Comparison of ENCODE assay signal across 8 cellular contexts in genomic region chr7:92813390-92814024, GRCh38. TPM values are rescaled to one million over a fixed set of nuclear protein-coding genes. Genes with fewer than 3 reads are reported as not detected.
DNase-seq lines count a peak whose midpoint lies in the region; ATAC-seq, FAIRE-seq and TF ChIP-seq lines count a peak whose summit lies in the region.

No MANE protein-coding gene starts in this region.

- TF ChIP-seq POLR2A in GM12891 (IDR thresholded peaks at IDR 0.05; ENCODE audit: low read depth, low read length) (no peak), stomach (IDR thresholded peaks at IDR 0.05) (no peak)

- intact Hi-C loops in stomach (cut with DNase I; ENCODE audit: low total_unique reads): no loop called here

- 3% methylated on average over 4 of the region's 4 CpGs for WGBS in thymus
- 33 to 39% (median 37%) methylated on average over 4 of the region's 4 CpGs for WGBS in stomach, 5 donors

- H3K9me3 Mint-ChIP-seq in activated naive CD4-positive, alpha-beta T cell treated with anti-CD3 and anti-CD28 coated beads, Interleukin-2, amount 50 U/mL, for 72 hours: peaks cover 0 to 7% of the 10 kb centered on the region in 2 donors

- H3K36me3 ChIP-seq in thymus (ENCODE audit: control insufficient read depth, insufficient read depth) (no peaks in the 10 kb centered on the region), stomach (no peaks in the 10 kb centered on the region), SJCRH30 (peaks cover 30% of the 10 kb centered on the region)

- H3K27ac ChIP-seq in thymus (ENCODE audit: low read depth) (peak overlapping the region; percentile 83), stomach (peak overlapping the region in 1 of 5 donors; percentile 47), SJCRH30 (no peak overlapping the region)

- DNase-seq in GM12891 (ENCODE audit: insufficient read length, low spot score) (no peak), HT1080 (ENCODE audit: low read depth) (peak; percentile 31), stomach (no peak), SJCRH30 (no peak), D721Med (ENCODE audit: insufficient read length, low spot score) (no peak)
- no peak for DNase-seq in activated naive CD4-positive, alpha-beta T cell treated with anti-CD3 and anti-CD28 coated beads, Interleukin-2, amount 50 U/mL, for 72 hours (ENCODE audit: low spot score in 2 of 2)

- TF ChIP-seq CTCF in stomach (IDR thresholded peaks at IDR 0.05) (no peak), D721Med (IDR thresholded peaks at IDR 0.05; ENCODE audit: insufficient read depth, missing control alignments) (no peak)

- FAIRE-seq in GM12891 (lab: Jason Lieb, UNC) (peak; percentile 81), D721Med (lab: Jason Lieb, UNC) (no peak)

- peak overlapping the region; percentile 92 to 93 for H3K27ac Mint-ChIP-seq in activated naive CD4-positive, alpha-beta T cell treated with anti-CD3 and anti-CD28 coated beads, Interleukin-2, amount 50 U/mL, for 72 hours

- H3K9me3 ChIP-seq in thymus (ENCODE audit: control insufficient read depth) (no peaks in the 10 kb centered on the region), stomach (peaks cover 0 to 9% (median 3%) of the 10 kb centered on the region in 4 donors), SJCRH30 (replicated peaks) (peaks cover 14% of the 10 kb centered on the region; the same call in 1 of the 2 replicates)

- H3K4me3 ChIP-seq in thymus (ENCODE audit: low read length): peak overlapping the region; percentile 37
- no peak overlapping the region for H3K4me3 ChIP-seq in stomach
- no peak overlapping the region for H3K4me3 ChIP-seq in SJCRH30

- ATAC-seq in GM21515 (IDR thresholded peaks at IDR 0.05; ENCODE audit: unreplicated experiment): peak; percentile 50
- ATAC-seq in activated naive CD4-positive, alpha-beta T cell treated with anti-CD3 and anti-CD28 coated beads, Interleukin-2, amount 50 U/mL, for 72 hours: peak; percentile 78 to 83

- no peaks in the 10 kb centered on the region for H3K27me3 ChIP-seq in thymus (ENCODE audit: control insufficient read depth, insufficient read depth)
- H3K27me3 ChIP-seq in stomach: no peaks in the 10 kb centered on the region
- H3K27me3 ChIP-seq in SJCRH30: no peaks in the 10 kb centered on the region

- H3K4me1 ChIP-seq in thymus (ENCODE audit: control insufficient read depth, insufficient read depth, low read length) (peaks cover 36% of the 10 kb centered on the region), stomach (peaks cover 0 to 36% (median 26%) of the 10 kb centered on the region in 4 donors), SJCRH30 (peaks cover 25% of the 10 kb centered on the region)

- no peak for TF ChIP-seq EP300 in stomach (IDR thresholded peaks at IDR 0.05)

- H3K36me3 Mint-ChIP-seq in activated naive CD4-positive, alpha-beta T cell treated with anti-CD3 and anti-CD28 coated beads, Interleukin-2, amount 50 U/mL, for 72 hours: peaks cover 12 to 59% of the 10 kb centered on the region in 2 donors

TF ChIP-seq in GM12891, 5 proteins besides CTCF, POLR2A, EP300 and RAD21:
- TF ChIP-seq PAX5 (IDR thresholded peaks at IDR 0.05; ENCODE audit: insufficient read depth, low read length, severe bottlenecking): no peak
- no peak for TF ChIP-seq POLR2AphosphoS5 (IDR thresholded peaks at IDR 0.05; ENCODE audit: low read depth, low read length)
- peak; percentile 94 for TF ChIP-seq SPI1 (IDR thresholded peaks at IDR 0.05; ENCODE audit: low read depth, low read length)
- TF ChIP-seq POU2F2 (IDR thresholded peaks at IDR 0.05; ENCODE audit: low read depth, low read length): peak; percentile 59
- TF ChIP-seq TAF1 (IDR thresholded peaks at IDR 0.05; ENCODE audit: low read depth, low read length): no peak
TF ChIP-seq in GM12891: peak in this region for 2.

RNA-seq across cellular contexts. Expression of gene CDK6, which starts 22.9 kb away (rescaled TPM):
- polyA plus RNA-seq in GM12891 (2012; ENCODE audit: low read depth, missing spikeins): 5.2 TPM
- 66.4 and 73.4 TPM in 2 replicates for total RNA-seq in HT1080 (2014; rRNA removed; shearing (Covaris generic))
- 35.1 and 52.8 TPM in 2 replicates for polyA plus RNA-seq in HT1080 (2015; cell fraction: cytosol; rRNA removed)
- 53.4 and 54.3 TPM in 2 replicates for polyA plus RNA-seq in HT1080 (2015; cell fraction: nucleus; rRNA removed)
- total RNA-seq in activated naive CD4-positive, alpha-beta T cell treated with anti-CD3 and anti-CD28 coated beads, Interleukin-2, amount 50 U/mL, for 72 hours: 100 to 1,000 TPM in 1 of 2 donors, 10 to 100 TPM in 1; 91.6 to 153 TPM
- polyA plus RNA-seq in thymus (6.5 TPM), stomach (1 to 10 TPM; 2.6 to 4.9 (median 4.8) TPM)
- 10 to 100 TPM; 14.0 to 86.3 (median 17.1) TPM for total RNA-seq in stomach
- 184 and 194 TPM in 2 replicates for total RNA-seq in SJCRH30 (2014; rRNA removed; shearing (Covaris generic))
